In genomic region chr20:52420805-52421204, GRCh38 we compare ENCODE assay signal across 21 cellular contexts.
"Had no signal": no experiment of that assay in that cellular context is flagged by ENCODE, and none has a peak within 500 bp of the region (broad histone marks: within the 10 kb centered on the region; RNA-seq: fewer than 3 reads in every experiment).

No MANE protein-coding gene starts in this region.

- H3K4me3 Mint-ChIP-seq: activated B cell treated with CpG ODN at 0.5 μM for 24 hours; activated naive CD8-positive, alpha-beta T cell; natural killer cell treated with Interleukin-12 subunit alpha and Interleukin-12 subunit beta and Interleukin-15 and Interleukin-18, amount 100 ng/mL, for 72 hours; T-helper 2 cell treated with Interferon-gamma antibody and Interleukin-4, amounts not matched to agents 5 μg/mL and 100 μg/mL, for 36 hours had no signal

- DNase-seq: activated B cell treated with CpG ODN at 0.5 μM for 24 hours; activated CD4-positive, alpha-beta T cell treated with anti-CD3 and anti-CD28 coated beads, Interleukin-2, amount 50 U/mL, for 4 hours; activated T-cell treated with anti-CD3 and anti-CD28 coated beads for 4 hours; amniotic stem cell; caudate nucleus; cortex of kidney; foreskin melanocyte; heart right ventricle; left lung; lower lobe of right lung; mucosa of descending colon; posterior cingulate gyrus; right cardiac atrium; stimulated activated CD4-positive, alpha-beta T cell treated with anti-CD3 and anti-CD28 coated beads, Interleukin-15, amount 100 ng/mL, for 24 hours; stimulated activated CD4-positive, alpha-beta T cell treated with anti-CD3 and anti-CD28 coated beads, Interleukin-2, amount 100 ng/mL, for 24 hours; stimulated activated naive CD4-positive, alpha-beta T cell had no signal

- H3K27ac Mint-ChIP-seq: activated B cell treated with CpG ODN at 0.5 μM for 24 hours; activated naive CD8-positive, alpha-beta T cell; activated T-helper 2 cell treated with anti-CD3 and anti-CD28 coated beads, Interferon-gamma antibody, Interleukin-2, Interleukin-4, amounts not matched to agents 10 μg/mL and 5 μg/mL and 100 μg/mL, durations not matched to agents 14 hours and 24 hours and 36 hours; natural killer cell treated with Interleukin-12 subunit alpha and Interleukin-12 subunit beta and Interleukin-15 and Interleukin-18, amount 100 ng/mL, for 72 hours; T-helper 2 cell treated with Interferon-gamma antibody and Interleukin-4, amounts not matched to agents 5 μg/mL and 100 μg/mL, for 36 hours had no signal

- H3K4me1 Mint-ChIP-seq: activated B cell treated with CpG ODN at 0.5 μM for 24 hours had no signal

- ATAC-seq: heart right ventricle; left lung; lower lobe of right lung; mucosa of descending colon; natural killer cell treated with Interleukin-12 subunit alpha and Interleukin-12 subunit beta and Interleukin-15 and Interleukin-18, amount 100 ng/mL, for 72 hours; right cardiac atrium had no signal

- FAIRE-seq: endothelial cell of umbilical vein had no signal

- H3K27me3 Mint-ChIP-seq: activated B cell treated with CpG ODN at 0.5 μM for 24 hours; activated naive CD8-positive, alpha-beta T cell; natural killer cell treated with Interleukin-12 subunit alpha and Interleukin-12 subunit beta and Interleukin-15 and Interleukin-18, amount 100 ng/mL, for 72 hours had no signal

- H3K36me3 Mint-ChIP-seq: natural killer cell treated with Interleukin-12 subunit alpha and Interleukin-12 subunit beta and Interleukin-15 and Interleukin-18, amount 100 ng/mL, for 72 hours had no signal
